In the genomic region with DNA sequence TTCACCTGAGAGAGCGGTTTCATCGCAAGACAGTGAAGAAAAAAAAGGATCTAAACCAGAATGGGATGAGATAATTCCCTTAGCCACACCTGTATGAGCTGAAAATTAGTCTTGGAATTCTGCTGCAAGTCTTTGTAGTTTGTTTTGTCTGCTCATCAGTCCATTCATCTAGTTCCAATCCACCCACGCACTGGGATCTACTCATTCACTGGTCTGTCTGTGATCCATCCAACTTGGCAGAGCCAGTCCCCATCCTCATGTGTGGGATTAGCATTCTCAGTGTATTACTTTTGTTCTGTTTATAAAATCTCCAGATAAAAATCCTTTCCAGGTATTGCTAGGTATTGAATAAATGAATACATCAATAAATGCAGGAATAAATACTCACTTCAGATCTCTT, we compare ENCODE assay signal across 27 cellular contexts.
"Had no signal": no experiment of that assay in that cellular context is flagged by ENCODE, and none has a peak within 500 bp of the region (broad histone marks: within the 10 kb centered on the region; RNA-seq: fewer than 3 reads in every experiment).

No MANE protein-coding gene starts in this region.

- H3K4me1 ChIP-seq: psoas muscle, right lobe of liver, uterus had no signal

- DNase-seq: activated CD4-positive, alpha-beta T cell treated with anti-CD3 and anti-CD28 coated beads for 4 hours; activated CD4-positive, alpha-beta T cell treated with anti-CD3 and anti-CD28 coated beads, Interleukin-2, amount 50 U/mL, for 48 hours; activated CD4-positive, CD25-positive, alpha-beta regulatory T cell; activated effector memory CD4-positive, alpha-beta T cell treated with Interleukin-2 at 50 U/mL for 16 hours; activated naive CD4-positive, alpha-beta T cell treated with anti-CD3 and anti-CD28 coated beads for 36 hours; activated naive CD8-positive, alpha-beta T cell treated with anti-CD3 and anti-CD28 coated beads, Interleukin-2, amount 10 ng/mL, durations not matched to agents 7 days and 5 days; activated T-cell treated with anti-CD3 and anti-CD28 coated beads, Interleukin-2, amount 50 U/mL, for 72 hours; amygdala; effector CD4-positive, alpha-beta T cell; erythroblast; glutamatergic neuron; hippocampal formation; left ventricle myocardium superior; midbrain; ovary; psoas muscle; right lobe of liver; small intestine; stimulated activated CD4-positive, alpha-beta T cell treated with anti-CD3 and anti-CD28 coated beads, Interleukin-2, amount 100 ng/mL, for 24 hours; stimulated activated naive CD8-positive, alpha-beta T cell treated with anti-CD3 and anti-CD28 coated beads, Interleukin-15, amount 100 ng/mL, for 72 hours; T1000; transverse colon; uterus had no signal

- H3K9me3 ChIP-seq: ovary, psoas muscle, right lobe of liver, transverse colon, uterus had no signal

- H3K4me3 ChIP-seq: ovary, psoas muscle, right lobe of liver, transverse colon, uterus had no signal

- H3K27me3 ChIP-seq: ovary, right lobe of liver, transverse colon, uterus had no signal

- H3K27ac ChIP-seq: ovary, psoas muscle, right lobe of liver, uterus had no signal

- H3K36me3 Mint-ChIP-seq: activated naive CD8-positive, alpha-beta T cell treated with anti-CD3 and anti-CD28 coated beads, Interleukin-2, amount 10 ng/mL, durations not matched to agents 7 days and 5 days; natural killer cell treated with Interleukin-12 subunit alpha and Interleukin-12 subunit beta and Interleukin-15 and Interleukin-18, amount 100 ng/mL, for 72 hours; stimulated activated effector memory CD8-positive, alpha-beta T cell treated with anti-CD3 and anti-CD28 coated beads, Interleukin-12 subunit alpha, Interleukin-12 subunit beta, amount 100 ng/mL, for 72 hours had no signal

- H3K27ac Mint-ChIP-seq: activated naive CD4-positive, alpha-beta T cell treated with anti-CD3 and anti-CD28 coated beads for 36 hours; activated naive CD8-positive, alpha-beta T cell treated with anti-CD3 and anti-CD28 coated beads, Interleukin-2, amount 10 ng/mL, durations not matched to agents 7 days and 5 days; activated T-cell treated with anti-CD3 and anti-CD28 coated beads, Interleukin-2, amount 50 U/mL, for 72 hours; natural killer cell treated with Interleukin-12 subunit alpha and Interleukin-12 subunit beta and Interleukin-15 and Interleukin-18, amount 100 ng/mL, for 72 hours; stimulated activated effector memory CD8-positive, alpha-beta T cell treated with anti-CD3 and anti-CD28 coated beads, Interleukin-12 subunit alpha, Interleukin-12 subunit beta, amount 100 ng/mL, for 72 hours; stimulated activated naive CD8-positive, alpha-beta T cell treated with anti-CD3 and anti-CD28 coated beads, Interleukin-15, amount 100 ng/mL, for 72 hours had no signal

- H3K36me3 ChIP-seq: ovary, right lobe of liver, transverse colon, uterus had no signal

- H3K4me3 Mint-ChIP-seq: activated naive CD4-positive, alpha-beta T cell treated with anti-CD3 and anti-CD28 coated beads for 36 hours; activated naive CD8-positive, alpha-beta T cell treated with anti-CD3 and anti-CD28 coated beads, Interleukin-2, amount 10 ng/mL, durations not matched to agents 7 days and 5 days; activated T-cell treated with anti-CD3 and anti-CD28 coated beads, Interleukin-2, amount 50 U/mL, for 72 hours; natural killer cell treated with Interleukin-12 subunit alpha and Interleukin-12 subunit beta and Interleukin-15 and Interleukin-18, amount 100 ng/mL, for 72 hours; stimulated activated effector memory CD8-positive, alpha-beta T cell treated with anti-CD3 and anti-CD28 coated beads, Interleukin-12 subunit alpha, Interleukin-12 subunit beta, amount 100 ng/mL, for 72 hours; stimulated activated naive CD8-positive, alpha-beta T cell treated with anti-CD3 and anti-CD28 coated beads, Interleukin-15, amount 100 ng/mL, for 72 hours had no signal

- ATAC-seq: activated T-cell treated with anti-CD3 and anti-CD28 coated beads, Interleukin-2, amount 50 U/mL, for 72 hours; left ventricle myocardium superior; natural killer cell treated with Interleukin-12 subunit alpha and Interleukin-12 subunit beta and Interleukin-15 and Interleukin-18, amount 100 ng/mL, for 72 hours; psoas muscle; right lobe of liver; stimulated activated effector memory CD8-positive, alpha-beta T cell treated with anti-CD3 and anti-CD28 coated beads, Interleukin-12 subunit alpha, Interleukin-12 subunit beta, amount 100 ng/mL, for 72 hours; stimulated activated naive CD8-positive, alpha-beta T cell treated with anti-CD3 and anti-CD28 coated beads, Interleukin-15, amount 100 ng/mL, for 72 hours had no signal

- FAIRE-seq: endometrium, frontal cortex, small intestine had no signal

- H3K9me3 Mint-ChIP-seq: activated naive CD4-positive, alpha-beta T cell treated with anti-CD3 and anti-CD28 coated beads for 36 hours; activated naive CD8-positive, alpha-beta T cell treated with anti-CD3 and anti-CD28 coated beads, Interleukin-2, amount 10 ng/mL, durations not matched to agents 7 days and 5 days; activated T-cell treated with anti-CD3 and anti-CD28 coated beads, Interleukin-2, amount 50 U/mL, for 72 hours; natural killer cell treated with Interleukin-12 subunit alpha and Interleukin-12 subunit beta and Interleukin-15 and Interleukin-18, amount 100 ng/mL, for 72 hours; stimulated activated effector memory CD8-positive, alpha-beta T cell treated with anti-CD3 and anti-CD28 coated beads, Interleukin-12 subunit alpha, Interleukin-12 subunit beta, amount 100 ng/mL, for 72 hours; stimulated activated naive CD8-positive, alpha-beta T cell treated with anti-CD3 and anti-CD28 coated beads, Interleukin-15, amount 100 ng/mL, for 72 hours had no signal

- H3K4me1 Mint-ChIP-seq: activated naive CD8-positive, alpha-beta T cell treated with anti-CD3 and anti-CD28 coated beads, Interleukin-2, amount 10 ng/mL, durations not matched to agents 7 days and 5 days; stimulated activated effector memory CD8-positive, alpha-beta T cell treated with anti-CD3 and anti-CD28 coated beads, Interleukin-12 subunit alpha, Interleukin-12 subunit beta, amount 100 ng/mL, for 72 hours; stimulated activated naive CD8-positive, alpha-beta T cell treated with anti-CD3 and anti-CD28 coated beads, Interleukin-15, amount 100 ng/mL, for 72 hours had no signal
